8 cellular contexts compared by ENCODE assay signal in genomic region chr16:79770244-79771064, GRCh38.
DNase-seq lines count a peak whose midpoint lies in the region; ATAC-seq, FAIRE-seq and TF ChIP-seq lines count a peak whose summit lies in the region.

No MANE protein-coding gene starts in this region.

- peak; percentile 99 for ATAC-seq in HG02852 (IDR thresholded peaks at IDR 0.05; ENCODE audit: unreplicated experiment)

- peak overlapping the region; percentile 82 for H3K9ac ChIP-seq in skeletal muscle satellite cell (ENCODE audit: low read depth, low read length)

- no peaks in the 10 kb centered on the region for H3K27me3 ChIP-seq in skeletal muscle satellite cell (ENCODE audit: control insufficient read depth, insufficient read depth, low read length)

- no peak for TF ChIP-seq POLR2A in GM12892 (IDR thresholded peaks at IDR 0.05; ENCODE audit: low read depth, low read length)

- peaks cover 23% of the 10 kb centered on the region for H3K4me1 ChIP-seq in skeletal muscle satellite cell (ENCODE audit: control insufficient read depth, insufficient read depth, low read length)

- H3K9me3 ChIP-seq in skeletal muscle satellite cell (replicated peaks; ENCODE audit: low read length) = no peaks in the 10 kb centered on the region

- TF ChIP-seq CTCF in VCaP (conservative IDR thresholded peaks at IDR 0.05) = no peak

- H3K4me3 ChIP-seq in skeletal muscle satellite cell (ENCODE audit: low read length) = peak overlapping the region; percentile 84

- no peaks in the 10 kb centered on the region for H3K36me3 ChIP-seq in skeletal muscle satellite cell (ENCODE audit: insufficient read depth, low read length)

- H3K27ac ChIP-seq in VCaP (peak overlapping the region; percentile 84), caudate nucleus (ENCODE audit: low read depth, low read length) (no peak overlapping the region)

- H3K4me2 ChIP-seq in skeletal muscle satellite cell (ENCODE audit: low read length) = peak overlapping the region; percentile 91

- FAIRE-seq in GM12892 (lab: Jason Lieb, UNC) = peak; percentile 83

- DNase-seq in GM12892 (ENCODE audit: insufficient read length) = peak; percentile 80
- peak; percentile 7 for DNase-seq in NCI-H146 treated with DMSO at 0.1 percent for 48 hours (lab: John Stamatoyannopoulos, UW; ENCODE audit: unreplicated experiment)
- peak in 60 of 61 donors; percentile 10 to 86 (median 69) for DNase-seq in caudate nucleus (lab: John Stamatoyannopoulos, UW)
- peak; percentile 97 for DNase-seq in iPS-NIHi11 (ENCODE audit: low spot score)
- DNase-seq in GF-D8 (lab: John Stamatoyannopoulos, UW) = no peak
